In genomic region chr1:44084998-44085675, GRCh38 we compare ENCODE assay signal across 1 cellular context.
TF ChIP-seq lines count a peak whose summit lies in the region.

No MANE protein-coding gene starts in this region.

TF ChIP-seq in endothelial cell of umbilical vein, 7 proteins besides CTCF, POLR2A, EP300 and RAD21:
- no peak for TF ChIP-seq GATA2 (IDR thresholded peaks at IDR 0.05; ENCODE audit: insufficient read depth, insufficient read length, low read depth, low read length)
- peak; percentile 44 for TF ChIP-seq FOS (IDR thresholded peaks at IDR 0.05; ENCODE audit: borderline replicate concordance, insufficient read depth, low read length)
